In genomic region chr6:90062667-90063066, GRCh38 we compare ENCODE assay signal across 20 cellular contexts.
DNase-seq lines count a peak whose midpoint lies in the region; ATAC-seq and TF ChIP-seq lines count a peak whose summit lies in the region.
"Had no signal": no experiment of that assay in that cellular context is flagged by ENCODE, and none has a peak within 500 bp of the region (broad histone marks: within the 10 kb centered on the region; RNA-seq: fewer than 3 reads in every experiment).

No MANE protein-coding gene starts in this region.

- WGBS in GM23248 (ENCODE audit: low coverage in 1 of 2, low lambda C conversion rate in 2 of 2, missing lambda C conversion rate in 2 of 2), 2 experiments: 40 to 48% methylated on average over 2 of the region's 2 CpGs

- H3K4me1 ChIP-seq in GM23248 (ENCODE audit: insufficient read depth) (0 out of 2 replicates have a peak, but pooled peaks cover 5% of the 10 kb centered on the region), foreskin keratinocyte (no peaks in the 10 kb centered on the region), gastrocnemius medialis (peaks cover 27 to 28% of the 10 kb centered on the region in 2 donors)
- H3K4me1 ChIP-seq: Peyer's patch had no signal

- H3K27ac ChIP-seq in GM23248 (no peak overlapping the region), foreskin keratinocyte (no peak overlapping the region), gastrocnemius medialis (no peak overlapping the region)
- H3K27ac ChIP-seq: Peyer's patch had no signal

- H3K9me3 Mint-ChIP-seq in immature natural killer cell: no peaks in the 10 kb centered on the region

- intact Hi-C loops in gastrocnemius medialis (cut with DNase I; ENCODE audit: low total_unique reads): no loop called here

- H3K4me2 ChIP-seq in GM23248 (ENCODE audit: unreplicated experiment): no peak overlapping the region

- H3K4me3 Mint-ChIP-seq in immature natural killer cell: no peak overlapping the region

- peaks cover 20 to 23% of the 10 kb centered on the region in 2 donors for H3K4me1 Mint-ChIP-seq in immature natural killer cell

- no peak overlapping the region for H2AFZ ChIP-seq in GM23248

- no peaks in the 10 kb centered on the region for H3K9me2 ChIP-seq in GM23248 (ENCODE audit: insufficient read depth)

- no peaks in the 10 kb centered on the region; the same call in 1 of the 2 replicates for H3F3A ChIP-seq in GM23248 (ENCODE audit: insufficient read depth)

- H3K9me3 ChIP-seq in GM23248 (ENCODE audit: low read depth) (no peaks in the 10 kb centered on the region), gastrocnemius medialis (no peaks in the 10 kb centered on the region)
- H3K9me3 ChIP-seq: Peyer's patch had no signal

- H3K9ac ChIP-seq in GM23248: no peak overlapping the region

- no peak overlapping the region for H3K27ac Mint-ChIP-seq in immature natural killer cell

- peaks cover 4 to 8% (median 8%) of the 10 kb centered on the region in 3 donors for H3K36me3 Mint-ChIP-seq in immature natural killer cell

- H4K20me1 ChIP-seq in GM23248 (ENCODE audit: insufficient read depth): no peaks in the 10 kb centered on the region

- H3K4me3 ChIP-seq in GM23248 (no peak overlapping the region), gastrocnemius medialis (no peak overlapping the region)
- H3K4me3 ChIP-seq: K562, Peyer's patch had no signal

- H3K27me3 Mint-ChIP-seq in immature natural killer cell (ENCODE audit: low read depth in 3 of 3): no peaks in the 10 kb centered on the region
- H3K27me3 Mint-ChIP-seq: CD4-positive, alpha-beta memory T cell had no signal

- H3K36me3 ChIP-seq in GM23248 (ENCODE audit: low read depth) (no peaks in the 10 kb centered on the region), gastrocnemius medialis (no peaks in the 10 kb centered on the region)
- H3K36me3 ChIP-seq: Peyer's patch had no signal

- TF ChIP-seq CTCF in foreskin keratinocyte (conservative IDR thresholded peaks at IDR 0.05): no peak
- TF ChIP-seq CTCF in gastrocnemius medialis (IDR thresholded peaks at IDR 0.05 in 4 of 5, conservative IDR thresholded peaks at IDR 0.05 in 1 of 5): no peak

- no peaks in the 10 kb centered on the region for H3K79me2 ChIP-seq in GM23248 (ENCODE audit: insufficient read depth)

- TF ChIP-seq POLR2A in gastrocnemius medialis (IDR thresholded peaks at IDR 0.05): no peak

- H3K27me3 ChIP-seq in GM23248 (replicated peaks; ENCODE audit: insufficient read depth) (0 out of 2 replicates have a peak, but pooled peaks cover 4% of the 10 kb centered on the region), foreskin keratinocyte (no peaks in the 10 kb centered on the region), gastrocnemius medialis (no peaks in the 10 kb centered on the region)
- H3K27me3 ChIP-seq: Peyer's patch had no signal

- ATAC-seq in foreskin keratinocyte (no peak), gastrocnemius medialis (peak; percentile 81 to 88)
- ATAC-seq: HCT116, K562 had no signal

- DNase-seq in GM23248: peak; percentile 9
- DNase-seq in astrocyte of the hippocampus (ENCODE audit: low read depth, low spot score): peak; percentile 40
- DNase-seq in foreskin keratinocyte: peak; percentile 44 to 65
- DNase-seq in gastrocnemius medialis: peak in 1 of 2 donors; percentile 44
- DNase-seq in C1 segment of cervical spinal cord (lab: John Stamatoyannopoulos, UW): no peak
- DNase-seq in islet precursor cell: no peak
- no peak for DNase-seq in immature natural killer cell
- DNase-seq in NCI-H2171 treated with DMSO at 0.1 percent for 48 hours (lab: John Stamatoyannopoulos, UW): no peak
- DNase-seq: Calu3; CD4-positive, alpha-beta memory T cell; EL; GOT3; NCI-H1105; NCI-H1694; NCI-H2081 treated with DMSO at 0.1 percent for 48 hours; NK-92 treated with Interleukin-12 subunit alpha and Interleukin-12 subunit beta, amount 100 ng/mL, for 24 hours; Peyer's patch; SHP77 had no signal

- in situ Hi-C loops in GM23248 (cut with MboI): no loop called here
- in situ Hi-C loops in gastrocnemius medialis (cut with MboI; ENCODE audit: low sequenced_read_pairs in 4 of 4): no loop called here

Comparison
In these comparisons a context has a peak if more than half of its experiments do, and no peak if none do; other contexts are left out.
1. DNase-seq: peak in GM23248 (single experiment), astrocyte of the hippocampus (single experiment) and foreskin keratinocyte (2 of 2); none in C1 segment of cervical spinal cord (0 of 14), islet precursor cell (single experiment), immature natural killer cell (0 of 3) and NCI-H2171 treated with DMSO at 0.1 percent for 48 hours (single experiment).